ENCODE assay signal across 8 cellular contexts in genomic region chr10:13708256-13708990, GRCh38.
DNase-seq lines count a peak whose midpoint lies in the region; ATAC-seq, FAIRE-seq and TF ChIP-seq lines count a peak whose summit lies in the region.

No MANE protein-coding gene starts in this region.

- no peaks in the 10 kb centered on the region for H3K36me3 ChIP-seq in bronchial epithelial cell (ENCODE audit: control insufficient read depth, insufficient read depth, low read length)
- H3K36me3 ChIP-seq in mucosa of descending colon (ENCODE audit: low read depth): no peaks in the 10 kb centered on the region

- no peak for FAIRE-seq in bronchial epithelial cell (lab: Jason Lieb, UNC)

- TF ChIP-seq CTCF in 22Rv1 (IDR thresholded peaks at IDR 0.05) (no peak), bronchial epithelial cell (IDR thresholded peaks at IDR 0.05; ENCODE audit: insufficient read depth, low read length, severe bottlenecking) (no peak), mucosa of descending colon (IDR thresholded peaks at IDR 0.05) (no peak)

- DNase-seq in H4 (ENCODE audit: low spot score) (peak; percentile 42), bronchial epithelial cell (ENCODE audit: low read depth) (peak; percentile 84), mucosa of descending colon (no peak), GOT3 (lab: John Stamatoyannopoulos, UW) (no peak), NCI-H2171 treated with DMSO at 0.1 percent for 48 hours (lab: John Stamatoyannopoulos, UW) (no peak), NCI-H446 treated with DMSO at 0.1 percent for 48 hours (lab: John Stamatoyannopoulos, UW) (no peak)

- H3K4me1 ChIP-seq in mucosa of descending colon (ENCODE audit: low read depth): peaks cover 18% of the 10 kb centered on the region

- intact Hi-C loops in mucosa of descending colon (cut with DNase I, micrococcal nuclease): no loop called here

- peak overlapping the region; percentile 87 for H3K27ac ChIP-seq in 22Rv1

- ATAC-seq in mucosa of descending colon: peak; percentile 19
- no peak for ATAC-seq in GM18520 (IDR thresholded peaks at IDR 0.05; ENCODE audit: unreplicated experiment)

- H3K9me3 ChIP-seq in mucosa of descending colon: no peaks in the 10 kb centered on the region

- H3K4me3 ChIP-seq in bronchial epithelial cell (ENCODE audit: low read depth, low read length) (peak overlapping the region; percentile 53), mucosa of descending colon (no peak overlapping the region)

- no peaks in the 10 kb centered on the region for H3K27me3 ChIP-seq in bronchial epithelial cell (ENCODE audit: control insufficient read depth, insufficient read depth, low read length)

Comparison
In these comparisons a context has a peak if more than half of its experiments do, and no peak if none do; other contexts are left out.
1. DNase-seq: peak in H4 (single experiment) and bronchial epithelial cell (single experiment); none in mucosa of descending colon (0 of 3), GOT3 (single experiment), NCI-H2171 treated with DMSO at 0.1 percent for 48 hours (single experiment) and NCI-H446 treated with DMSO at 0.1 percent for 48 hours (single experiment).